1 cellular context compared by ENCODE assay signal in genomic region chr20:389220-389619, GRCh38.
TF ChIP-seq lines count a peak whose summit lies in the region.

No MANE protein-coding gene starts in this region.

TF ChIP-seq in K562, 482 proteins besides CTCF, POLR2A, EP300 and RAD21:
- TF ChIP-seq POLR2G (IDR thresholded peaks at IDR 0.05; ENCODE audit: low read depth, low read length) (peak; percentile 58), ZBTB40 (IDR thresholded peaks at IDR 0.05) (no peak), ZBTB40 (CRISPR knock-in tag; IDR thresholded peaks at IDR 0.05) (no peak), RBFOX2 (IDR thresholded peaks at IDR 0.05; ENCODE audit: low read depth, low read length) (peak; percentile 76), RBM22 (IDR thresholded peaks at IDR 0.05; ENCODE audit: low read depth, low read length, poor library complexity, severe bottlenecking) (peak; percentile 58)
TF ChIP-seq in K562: peak in this region for 3.
